ENCODE assay signal across 38 cellular contexts in the genomic region with DNA sequence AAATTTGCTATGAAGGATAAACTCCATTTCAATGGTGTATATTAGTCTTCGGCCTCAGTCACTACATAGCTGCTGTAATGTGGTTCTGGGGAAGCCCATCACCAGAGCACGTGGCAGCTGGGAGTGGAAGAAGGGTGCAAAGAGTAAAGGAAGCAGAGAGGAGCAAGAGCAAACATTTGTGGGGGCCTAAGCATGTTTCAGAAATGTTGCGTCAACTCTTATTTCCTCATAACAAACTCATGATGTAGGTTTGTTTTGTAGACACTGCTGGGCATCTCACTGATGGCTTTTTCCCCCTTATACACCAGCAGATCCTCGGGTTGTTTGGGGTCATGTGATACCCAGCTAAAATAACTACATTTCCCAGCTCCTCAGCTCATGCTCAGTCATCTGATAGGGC. TPM values are rescaled to one million over a fixed set of nuclear protein-coding genes. Genes with fewer than 3 reads are reported as not detected.
"Had no signal": no experiment of that assay in that cellular context is flagged by ENCODE, and none has a peak within 500 bp of the region (broad histone marks: within the 10 kb centered on the region; RNA-seq: fewer than 3 reads in every experiment).

No MANE protein-coding gene starts in this region.

- DNase-seq: Karpas-422, Kasumi-1, KG1, MG63, MM.1S, NCI-H1048, NCI-H1092, NCI-H1092 treated with DMSO at 0.1 percent for 48 hours, NCI-H1105, NCI-H1105 treated with DMSO at 0.1 percent for 48 hours, NCI-H1417, NCI-H1417 treated with DMSO at 0.1 percent for 48 hours, NCI-H1436, NCI-H1436 treated with DMSO at 0.1 percent for 48 hours, NCI-H146, NCI-H1694, NCI-H1694 treated with DMSO at 0.1 percent for 48 hours, NCI-H187, NCI-H187 treated with DMSO at 0.1 percent for 48 hours, NCI-H1930, NCI-H2029, NCI-H2029 treated with DMSO at 0.1 percent for 48 hours, NCI-H2081, NCI-H2081 treated with DMSO at 0.1 percent for 48 hours, NCI-H2107, NCI-H2171, NCI-H2171 treated with DMSO at 0.1 percent for 48 hours, NCI-H2227 treated with DMSO at 0.1 percent for 48 hours, NCI-H226, NCI-H345, NCI-H446, NCI-H446 treated with DMSO at 0.1 percent for 48 hours, NCI-H510A had no signal

- H3K27ac ChIP-seq: KMS-11 had no signal

- H3K9me3 ChIP-seq: MG63 had no signal

- H3K4me2 ChIP-seq: KMS-11 had no signal

- H3K4me3 ChIP-seq: MG63 had no signal

- H3K9ac ChIP-seq: KMS-11 had no signal

- H3K27me3 ChIP-seq: MG63 had no signal

- H3K36me3 ChIP-seq: MG63 had no signal

RNA-seq across cellular contexts. Expression of gene DOK5, which starts 37.3 kb away (rescaled TPM):
- total RNA-seq: LHCN-M2, M059J, MCF 10A, NCI-H460 had no signal
